Comparison of ENCODE assay signal across 17 cellular contexts in genomic region chr1:154263465-154264332, GRCh38. TPM values are rescaled to one million over a fixed set of nuclear protein-coding genes. Genes with fewer than 3 reads are reported as not detected.
A peak's percentile ranks its signal among the peaks of the same experiment; 100 is the strongest.
DNase-seq lines count a peak whose midpoint lies in the region; ATAC-seq, FAIRE-seq and TF ChIP-seq lines count a peak whose summit lies in the region.
"Had no signal": no experiment of that assay in that cellular context is flagged by ENCODE, and none has a peak within 500 bp of the region (broad histone marks: within the 10 kb centered on the region; RNA-seq: fewer than 3 reads in every experiment).

No MANE protein-coding gene starts in this region.

- POLR2A ChIA-PET in activated CD4-positive, alpha-beta T cell treated with anti-CD3 and anti-CD28 coated beads for 36 hours (lab: Charles Lee): interaction anchor here (0.6 kb wide), 1 partner anchor 49 kb away, joined by 4 read pairs; no protein-coding TSS in a partner anchor

- peaks cover 49% of the 10 kb centered on the region for H3K4me1 Mint-ChIP-seq in activated CD4-positive, alpha-beta T cell treated with anti-CD3 and anti-CD28 coated beads for 36 hours
- H3K4me1 Mint-ChIP-seq in natural killer cell treated with Interleukin-12 subunit alpha and Interleukin-12 subunit beta and Interleukin-15 and Interleukin-18, amount 100 ng/mL, for 72 hours (ENCODE audit: low read depth in 2 of 2): peaks cover 7 to 24% of the 10 kb centered on the region in 2 donors
- H3K4me1 Mint-ChIP-seq: WTC11 had no signal

- no peaks in the 10 kb centered on the region for H3K9me3 Mint-ChIP-seq in activated CD4-positive, alpha-beta T cell treated with anti-CD3 and anti-CD28 coated beads for 36 hours (ENCODE audit: low read depth)
- H3K9me3 Mint-ChIP-seq in natural killer cell treated with Interleukin-12 subunit alpha and Interleukin-12 subunit beta and Interleukin-15 and Interleukin-18, amount 100 ng/mL, for 72 hours: no peaks in the 10 kb centered on the region
- H3K9me3 Mint-ChIP-seq: WTC11 had no signal

- H3K27me3 Mint-ChIP-seq in activated CD4-positive, alpha-beta T cell treated with anti-CD3 and anti-CD28 coated beads for 36 hours: no peaks in the 10 kb centered on the region
- no peaks in the 10 kb centered on the region for H3K27me3 Mint-ChIP-seq in natural killer cell treated with Interleukin-12 subunit alpha and Interleukin-12 subunit beta and Interleukin-15 and Interleukin-18, amount 100 ng/mL, for 72 hours

- no peak for FAIRE-seq in H54 (lab: Jason Lieb, UNC)
- FAIRE-seq: A204.1, colon had no signal

- no peak for DNase-seq in activated CD4-positive, alpha-beta T cell treated with anti-CD3 and anti-CD28 coated beads for 36 hours
- no peak for DNase-seq in activated CD4-positive, alpha-beta T cell treated with anti-CD3 and anti-CD28 coated beads for 48 hours
- peak; percentile 32 for DNase-seq in astrocyte of the hippocampus (ENCODE audit: low read depth, low spot score)
- no peak for DNase-seq in natural killer cell treated with Interleukin-12 subunit alpha and Interleukin-12 subunit beta and Interleukin-15 and Interleukin-18, amount 100 ng/mL, for 72 hours (ENCODE audit: low spot score)
- no peak for DNase-seq in GM10266 (ENCODE audit: extremely low spot score)
- no peak for DNase-seq in H54 (ENCODE audit: insufficient read length, low spot score)
- DNase-seq in HT-29 (ENCODE audit: low spot score): no peak
- DNase-seq: activated effector memory CD4-positive, alpha-beta T cell treated with anti-CD3 and anti-CD28 coated beads, Interleukin-2, amount 50 U/mL, for 16 hours; lower lobe of right lung; NK-92 treated with Interleukin-12 subunit alpha and Interleukin-12 subunit beta, amount 100 ng/mL, for 24 hours; nucleus accumbens had no signal

- CTCF ChIA-PET in activated CD4-positive, alpha-beta T cell treated with anti-CD3 and anti-CD28 coated beads for 36 hours (lab: Charles Lee): interaction anchor here (0.7 to 1.3 kb wide), 6 partner anchors 8 to 246 kb away, joined by 3 to 4 read pairs (median 3); partner anchors contain the start of gene HAX1

- H3K27ac Mint-ChIP-seq in activated CD4-positive, alpha-beta T cell treated with anti-CD3 and anti-CD28 coated beads for 36 hours: peak overlapping the region; percentile 87
- H3K27ac Mint-ChIP-seq in natural killer cell treated with Interleukin-12 subunit alpha and Interleukin-12 subunit beta and Interleukin-15 and Interleukin-18, amount 100 ng/mL, for 72 hours: peak overlapping the region; percentile 58 to 61
- H3K27ac Mint-ChIP-seq: WTC11 had no signal

- H3K4me3 Mint-ChIP-seq in activated CD4-positive, alpha-beta T cell treated with anti-CD3 and anti-CD28 coated beads for 36 hours: no peak overlapping the region
- H3K4me3 Mint-ChIP-seq in natural killer cell treated with Interleukin-12 subunit alpha and Interleukin-12 subunit beta and Interleukin-15 and Interleukin-18, amount 100 ng/mL, for 72 hours: no peak overlapping the region
- H3K4me3 Mint-ChIP-seq: WTC11 had no signal

- H3K36me3 Mint-ChIP-seq in activated CD4-positive, alpha-beta T cell treated with anti-CD3 and anti-CD28 coated beads for 36 hours (ENCODE audit: low read depth): peaks cover 65% of the 10 kb centered on the region
- H3K36me3 Mint-ChIP-seq in natural killer cell treated with Interleukin-12 subunit alpha and Interleukin-12 subunit beta and Interleukin-15 and Interleukin-18, amount 100 ng/mL, for 72 hours: peaks cover 24% of the 10 kb centered on the region

- intact Hi-C loops in activated CD4-positive, alpha-beta T cell treated with anti-CD3 and anti-CD28 coated beads for 36 hours (cut with DNase I, micrococcal nuclease): loop anchor here in 1 of 2 experiments (2.0 kb wide), 1 partner anchor 23 kb away; no protein-coding TSS in a partner anchor

- TF ChIP-seq CTCF in GM10266 (IDR thresholded peaks at IDR 0.05; ENCODE audit: control insufficient read depth, insufficient read depth, low read depth, missing control alignments): no peak

- TF ChIP-seq POLR2A in H54 (IDR thresholded peaks at IDR 0.05; ENCODE audit: low read depth, low read length): no peak

- ATAC-seq in activated CD4-positive, alpha-beta T cell treated with anti-CD3 and anti-CD28 coated beads for 36 hours: no peak
- no peak for ATAC-seq in natural killer cell treated with Interleukin-12 subunit alpha and Interleukin-12 subunit beta and Interleukin-15 and Interleukin-18, amount 100 ng/mL, for 72 hours
- ATAC-seq: lower lobe of right lung, WTC11 had no signal

TF ChIP-seq in PFSK-1, 5 proteins besides CTCF, POLR2A, EP300 and RAD21:
- TF ChIP-seq REST (IDR thresholded peaks at IDR 0.05; ENCODE audit: insufficient read depth in 1 of 2, low read depth in 2 of 2, low read length in 2 of 2) (no peak), POLR2AphosphoS5 (IDR thresholded peaks at IDR 0.05; ENCODE audit: low read depth, low read length) (0 out of 2 replicates have a peak, but pooled peaks have one; percentile 4), SIN3A (IDR thresholded peaks at IDR 0.05; ENCODE audit: borderline replicate concordance, insufficient read depth, low read length) (no peak), FOXP2 (optimal IDR thresholded peaks at IDR 0.05; ENCODE audit: borderline replicate concordance, extremely low read depth, extremely low read length, insufficient read depth) (no peak), TAF1 (IDR thresholded peaks at IDR 0.05; ENCODE audit: borderline replicate concordance, insufficient read depth, low read length) (no peak)

RNA-seq across cellular contexts. Expression of gene HAX1, which starts 8.7 kb away (rescaled TPM):
- total RNA-seq in activated CD4-positive, alpha-beta T cell treated with anti-CD3 and anti-CD28 coated beads for 36 hours: 100 to 1,000 TPM; 177 to 225 TPM
- 206 TPM for polyA plus RNA-seq in PFSK-1 (2012; ENCODE audit: insufficient read length, low read depth)
- 100 to 1,000 TPM; 131 to 136 TPM for total RNA-seq in natural killer cell treated with Interleukin-12 subunit alpha and Interleukin-12 subunit beta and Interleukin-15 and Interleukin-18, amount 100 ng/mL, for 72 hours
- 111 and 139 TPM in 2 replicates for total RNA-seq in HT-29 (2014; rRNA removed; shearing (Covaris generic))

RNA-seq across cellular contexts. Expression of gene UBAP2L, which starts 42.9 kb away (rescaled TPM):
- total RNA-seq in activated CD4-positive, alpha-beta T cell treated with anti-CD3 and anti-CD28 coated beads for 36 hours: 100 to 1,000 TPM; 205 to 255 TPM
- 138 TPM for polyA plus RNA-seq in PFSK-1 (2012; ENCODE audit: insufficient read length, low read depth)
- total RNA-seq in natural killer cell treated with Interleukin-12 subunit alpha and Interleukin-12 subunit beta and Interleukin-15 and Interleukin-18, amount 100 ng/mL, for 72 hours: 100 to 1,000 TPM; 175 to 183 TPM
- 73.0 and 74.9 TPM in 2 replicates for total RNA-seq in HT-29 (2014; rRNA removed; shearing (Covaris generic))

RNA-seq across cellular contexts. Expression of gene AQP10, which starts 57.2 kb away (rescaled TPM):
- not detected for total RNA-seq in activated CD4-positive, alpha-beta T cell treated with anti-CD3 and anti-CD28 coated beads for 36 hours
- not detected for polyA plus RNA-seq in PFSK-1 (2012; ENCODE audit: insufficient read length, low read depth)
- not detected for total RNA-seq in natural killer cell treated with Interleukin-12 subunit alpha and Interleukin-12 subunit beta and Interleukin-15 and Interleukin-18, amount 100 ng/mL, for 72 hours
- not detected in 2 replicates for total RNA-seq in HT-29 (2014; rRNA removed; shearing (Covaris generic))
- total RNA-seq: fibroblast of lung, thoracic aorta, WTC11 had no signal
- polyA plus RNA-seq: fibroblast of lung had no signal

RNA-seq across cellular contexts. Expression of gene CFAP141, which starts 57.6 kb away (rescaled TPM):
- not detected for total RNA-seq in activated CD4-positive, alpha-beta T cell treated with anti-CD3 and anti-CD28 coated beads for 36 hours
- polyA plus RNA-seq in PFSK-1 (2012; ENCODE audit: insufficient read length, low read depth): not detected
- not detected for total RNA-seq in natural killer cell treated with Interleukin-12 subunit alpha and Interleukin-12 subunit beta and Interleukin-15 and Interleukin-18, amount 100 ng/mL, for 72 hours
- total RNA-seq in HT-29 (2014; rRNA removed; shearing (Covaris generic)): not detected in 2 replicates
- total RNA-seq: fibroblast of lung, thoracic aorta, WTC11 had no signal
- polyA plus RNA-seq: fibroblast of lung had no signal
